Comparison of ENCODE assay signal across 19 cellular contexts in genomic region chr9:3931996-3932906, GRCh38.
DNase-seq lines count a peak whose midpoint lies in the region; ATAC-seq, FAIRE-seq and TF ChIP-seq lines count a peak whose summit lies in the region.
"Had no signal": no experiment of that assay in that cellular context is flagged by ENCODE, and none has a peak within 500 bp of the region (broad histone marks: within the 10 kb centered on the region; RNA-seq: fewer than 3 reads in every experiment).

No MANE protein-coding gene starts in this region.

- no peaks in the 10 kb centered on the region for H3K9me3 Mint-ChIP-seq in activated T-helper 2 cell treated with anti-CD3 and anti-CD28 coated beads, Interferon-gamma antibody, Interleukin-2, Interleukin-4, amounts not matched to agents 10 μg/mL and 5 μg/mL and 100 μg/mL, durations not matched to agents 14 hours and 24 hours and 36 hours
- H3K9me3 Mint-ChIP-seq: CD4-positive, alpha-beta T cell; endodermal cell; stimulated activated memory B cell treated with anti-CD40 and anti-IgM and Interleukin-4, amounts not matched to agents 10 μg/mL and 1 μg/mL and 100 μg/mL, for 72 hours had no signal

- H3K27ac Mint-ChIP-seq in activated T-helper 2 cell treated with anti-CD3 and anti-CD28 coated beads, Interferon-gamma antibody, Interleukin-2, Interleukin-4, amounts not matched to agents 10 μg/mL and 5 μg/mL and 100 μg/mL, durations not matched to agents 14 hours and 24 hours and 36 hours = peak overlapping the region; percentile 93
- H3K27ac Mint-ChIP-seq: CD4-positive, alpha-beta T cell; endodermal cell; stimulated activated memory B cell treated with anti-CD40 and anti-IgM and Interleukin-4, amounts not matched to agents 10 μg/mL and 1 μg/mL and 100 μg/mL, for 72 hours had no signal

- ATAC-seq in HG02870 (IDR thresholded peaks at IDR 0.05; ENCODE audit: unreplicated experiment) (no peak), HG03045 (IDR thresholded peaks at IDR 0.05; ENCODE audit: unreplicated experiment) (no peak)
- ATAC-seq: stimulated activated memory B cell treated with anti-CD40 and anti-IgM and Interleukin-4, amounts not matched to agents 10 μg/mL and 1 μg/mL and 100 μg/mL, for 72 hours had no signal

- TF ChIP-seq CTCF in AG09309 (IDR thresholded peaks at IDR 0.05; ENCODE audit: control insufficient read depth, insufficient read depth, low read depth, low read length, missing control alignments) (no peak), coronary artery (IDR thresholded peaks at IDR 0.05) (no peak)

- peak; percentile 57 for DNase-seq in AG09309 (ENCODE audit: low read depth)
- peak; percentile 19 for DNase-seq in HCEC 1CT
- DNase-seq in activated T-helper 2 cell treated with anti-CD3 and anti-CD28 coated beads, Interferon-gamma antibody, Interleukin-2, Interleukin-4, amounts not matched to agents 10 μg/mL and 5 μg/mL and 100 μg/mL, durations not matched to agents 14 hours and 24 hours and 36 hours (ENCODE audit: low spot score) = no peak
- no peak for DNase-seq in retina
- no peak for DNase-seq in coronary artery (ENCODE audit: low spot score)
- DNase-seq: activated CD8-positive, alpha-beta memory T cell treated with anti-CD3 and anti-CD28 coated beads for 24 hours; CD4-positive, alpha-beta T cell; endodermal cell; heart right ventricle; MG63; NCI-H345; pancreas; stimulated activated CD4-positive, alpha-beta T cell treated with anti-CD3 and anti-CD28 coated beads, Interleukin-1b, Interleukin-23, amount 100 ng/mL, for 48 hours had no signal

- no peak overlapping the region for H3K4me3 ChIP-seq in AG09309 (ENCODE audit: control insufficient read depth, low read depth, low read length)
- no peak overlapping the region for H3K4me3 ChIP-seq in coronary artery
- H3K4me3 ChIP-seq: ascending aorta, heart right ventricle, MG63, pancreas had no signal

- peaks cover 5% of the 10 kb centered on the region for H3K36me3 Mint-ChIP-seq in activated T-helper 2 cell treated with anti-CD3 and anti-CD28 coated beads, Interferon-gamma antibody, Interleukin-2, Interleukin-4, amounts not matched to agents 10 μg/mL and 5 μg/mL and 100 μg/mL, durations not matched to agents 14 hours and 24 hours and 36 hours (ENCODE audit: low read depth)
- H3K36me3 Mint-ChIP-seq: stimulated activated memory B cell treated with anti-CD40 and anti-IgM and Interleukin-4, amounts not matched to agents 10 μg/mL and 1 μg/mL and 100 μg/mL, for 72 hours had no signal

- no peaks in the 10 kb centered on the region for H3K27me3 Mint-ChIP-seq in activated T-helper 2 cell treated with anti-CD3 and anti-CD28 coated beads, Interferon-gamma antibody, Interleukin-2, Interleukin-4, amounts not matched to agents 10 μg/mL and 5 μg/mL and 100 μg/mL, durations not matched to agents 14 hours and 24 hours and 36 hours (ENCODE audit: low read depth)
- H3K27me3 Mint-ChIP-seq: CD4-positive, alpha-beta T cell; stimulated activated memory B cell treated with anti-CD40 and anti-IgM and Interleukin-4, amounts not matched to agents 10 μg/mL and 1 μg/mL and 100 μg/mL, for 72 hours had no signal

- peaks cover 33% of the 10 kb centered on the region for H3K4me1 Mint-ChIP-seq in activated T-helper 2 cell treated with anti-CD3 and anti-CD28 coated beads, Interferon-gamma antibody, Interleukin-2, Interleukin-4, amounts not matched to agents 10 μg/mL and 5 μg/mL and 100 μg/mL, durations not matched to agents 14 hours and 24 hours and 36 hours (ENCODE audit: low read depth)

- peak overlapping the region; percentile 51 for H3K4me3 Mint-ChIP-seq in activated T-helper 2 cell treated with anti-CD3 and anti-CD28 coated beads, Interferon-gamma antibody, Interleukin-2, Interleukin-4, amounts not matched to agents 10 μg/mL and 5 μg/mL and 100 μg/mL, durations not matched to agents 14 hours and 24 hours and 36 hours (ENCODE audit: low read depth)
- H3K4me3 Mint-ChIP-seq: CD4-positive, alpha-beta T cell; endodermal cell; stimulated activated memory B cell treated with anti-CD40 and anti-IgM and Interleukin-4, amounts not matched to agents 10 μg/mL and 1 μg/mL and 100 μg/mL, for 72 hours had no signal

- H3K27ac ChIP-seq in coronary artery = no peak overlapping the region
- H3K27ac ChIP-seq: ascending aorta, heart right ventricle, HL-60, pancreas had no signal

- FAIRE-seq in islet of Langerhans (lab: Jason Lieb, UNC) = peak; percentile 5
- FAIRE-seq: pancreas had no signal

- intact Hi-C loops in activated T-helper 2 cell treated with anti-CD3 and anti-CD28 coated beads, Interferon-gamma antibody, Interleukin-2, Interleukin-4, amounts not matched to agents 10 μg/mL and 5 μg/mL and 100 μg/mL, durations not matched to agents 14 hours and 24 hours and 36 hours (cut with micrococcal nuclease) = loop anchor here (1.0 to 5.0 kb wide), 4 partner anchors 28 to 374 kb away; no protein-coding TSS in a partner anchor

Comparison
In these comparisons a context has a peak if more than half of its experiments do, and no peak if none do; other contexts are left out.
1. DNase-seq: peak in AG09309 (single experiment) and HCEC 1CT (single experiment); none in activated T-helper 2 cell treated with anti-CD3 and anti-CD28 coated beads, Interferon-gamma antibody, Interleukin-2, Interleukin-4, amounts not matched to agents 10 μg/mL and 5 μg/mL and 100 μg/mL, durations not matched to agents 14 hours and 24 hours and 36 hours (single experiment), retina (single experiment) and coronary artery (single experiment).